ENCODE assay signal across 1 cellular context in the genomic region with DNA sequence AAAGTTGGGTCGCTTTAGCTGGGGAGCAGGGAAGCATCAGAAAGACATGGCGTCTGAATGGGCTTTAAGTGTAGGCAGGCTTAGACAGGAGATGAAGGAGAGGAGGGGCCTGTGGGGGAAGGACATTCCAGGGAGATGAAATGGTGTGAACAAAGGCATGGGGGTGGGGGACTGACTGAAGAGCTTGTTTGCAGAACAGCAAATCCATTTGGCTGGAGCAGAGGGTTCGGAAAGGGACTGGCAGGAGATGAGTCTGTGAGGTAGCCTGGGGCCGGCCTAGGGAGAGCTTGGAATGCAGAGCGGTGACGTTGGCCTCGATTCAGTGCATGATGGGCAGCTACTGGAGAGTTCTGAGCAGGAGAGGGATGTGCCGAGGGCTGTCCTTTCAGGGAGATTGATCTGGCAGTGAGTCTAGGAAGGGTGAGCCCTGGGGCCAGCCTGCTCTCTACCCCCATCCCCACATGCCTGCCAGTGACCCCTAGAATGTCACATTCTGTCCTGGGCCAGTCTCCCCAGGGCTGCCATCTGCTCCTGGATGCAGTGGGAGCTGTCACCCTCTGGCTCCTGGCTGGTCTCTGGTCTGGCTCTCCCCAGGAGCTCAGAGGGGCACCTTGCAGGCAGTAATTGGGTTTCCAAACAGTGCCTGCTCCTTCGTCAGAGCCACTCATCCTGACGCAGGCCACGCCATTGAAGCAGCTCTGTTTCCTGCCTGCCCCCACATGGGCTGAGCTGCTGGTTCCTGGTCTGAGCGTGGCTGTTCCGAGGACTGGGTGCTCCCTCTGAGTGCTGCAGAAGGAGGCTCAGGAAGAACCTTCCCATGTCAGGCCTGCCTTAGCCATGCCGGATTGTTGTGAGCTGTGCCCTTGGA.
TF ChIP-seq lines count a peak whose summit lies in the region.

No MANE protein-coding gene starts in this region.

TF ChIP-seq in GM23338, 12 proteins besides CTCF, POLR2A, EP300 and RAD21:
- TF ChIP-seq, protein P1, sequence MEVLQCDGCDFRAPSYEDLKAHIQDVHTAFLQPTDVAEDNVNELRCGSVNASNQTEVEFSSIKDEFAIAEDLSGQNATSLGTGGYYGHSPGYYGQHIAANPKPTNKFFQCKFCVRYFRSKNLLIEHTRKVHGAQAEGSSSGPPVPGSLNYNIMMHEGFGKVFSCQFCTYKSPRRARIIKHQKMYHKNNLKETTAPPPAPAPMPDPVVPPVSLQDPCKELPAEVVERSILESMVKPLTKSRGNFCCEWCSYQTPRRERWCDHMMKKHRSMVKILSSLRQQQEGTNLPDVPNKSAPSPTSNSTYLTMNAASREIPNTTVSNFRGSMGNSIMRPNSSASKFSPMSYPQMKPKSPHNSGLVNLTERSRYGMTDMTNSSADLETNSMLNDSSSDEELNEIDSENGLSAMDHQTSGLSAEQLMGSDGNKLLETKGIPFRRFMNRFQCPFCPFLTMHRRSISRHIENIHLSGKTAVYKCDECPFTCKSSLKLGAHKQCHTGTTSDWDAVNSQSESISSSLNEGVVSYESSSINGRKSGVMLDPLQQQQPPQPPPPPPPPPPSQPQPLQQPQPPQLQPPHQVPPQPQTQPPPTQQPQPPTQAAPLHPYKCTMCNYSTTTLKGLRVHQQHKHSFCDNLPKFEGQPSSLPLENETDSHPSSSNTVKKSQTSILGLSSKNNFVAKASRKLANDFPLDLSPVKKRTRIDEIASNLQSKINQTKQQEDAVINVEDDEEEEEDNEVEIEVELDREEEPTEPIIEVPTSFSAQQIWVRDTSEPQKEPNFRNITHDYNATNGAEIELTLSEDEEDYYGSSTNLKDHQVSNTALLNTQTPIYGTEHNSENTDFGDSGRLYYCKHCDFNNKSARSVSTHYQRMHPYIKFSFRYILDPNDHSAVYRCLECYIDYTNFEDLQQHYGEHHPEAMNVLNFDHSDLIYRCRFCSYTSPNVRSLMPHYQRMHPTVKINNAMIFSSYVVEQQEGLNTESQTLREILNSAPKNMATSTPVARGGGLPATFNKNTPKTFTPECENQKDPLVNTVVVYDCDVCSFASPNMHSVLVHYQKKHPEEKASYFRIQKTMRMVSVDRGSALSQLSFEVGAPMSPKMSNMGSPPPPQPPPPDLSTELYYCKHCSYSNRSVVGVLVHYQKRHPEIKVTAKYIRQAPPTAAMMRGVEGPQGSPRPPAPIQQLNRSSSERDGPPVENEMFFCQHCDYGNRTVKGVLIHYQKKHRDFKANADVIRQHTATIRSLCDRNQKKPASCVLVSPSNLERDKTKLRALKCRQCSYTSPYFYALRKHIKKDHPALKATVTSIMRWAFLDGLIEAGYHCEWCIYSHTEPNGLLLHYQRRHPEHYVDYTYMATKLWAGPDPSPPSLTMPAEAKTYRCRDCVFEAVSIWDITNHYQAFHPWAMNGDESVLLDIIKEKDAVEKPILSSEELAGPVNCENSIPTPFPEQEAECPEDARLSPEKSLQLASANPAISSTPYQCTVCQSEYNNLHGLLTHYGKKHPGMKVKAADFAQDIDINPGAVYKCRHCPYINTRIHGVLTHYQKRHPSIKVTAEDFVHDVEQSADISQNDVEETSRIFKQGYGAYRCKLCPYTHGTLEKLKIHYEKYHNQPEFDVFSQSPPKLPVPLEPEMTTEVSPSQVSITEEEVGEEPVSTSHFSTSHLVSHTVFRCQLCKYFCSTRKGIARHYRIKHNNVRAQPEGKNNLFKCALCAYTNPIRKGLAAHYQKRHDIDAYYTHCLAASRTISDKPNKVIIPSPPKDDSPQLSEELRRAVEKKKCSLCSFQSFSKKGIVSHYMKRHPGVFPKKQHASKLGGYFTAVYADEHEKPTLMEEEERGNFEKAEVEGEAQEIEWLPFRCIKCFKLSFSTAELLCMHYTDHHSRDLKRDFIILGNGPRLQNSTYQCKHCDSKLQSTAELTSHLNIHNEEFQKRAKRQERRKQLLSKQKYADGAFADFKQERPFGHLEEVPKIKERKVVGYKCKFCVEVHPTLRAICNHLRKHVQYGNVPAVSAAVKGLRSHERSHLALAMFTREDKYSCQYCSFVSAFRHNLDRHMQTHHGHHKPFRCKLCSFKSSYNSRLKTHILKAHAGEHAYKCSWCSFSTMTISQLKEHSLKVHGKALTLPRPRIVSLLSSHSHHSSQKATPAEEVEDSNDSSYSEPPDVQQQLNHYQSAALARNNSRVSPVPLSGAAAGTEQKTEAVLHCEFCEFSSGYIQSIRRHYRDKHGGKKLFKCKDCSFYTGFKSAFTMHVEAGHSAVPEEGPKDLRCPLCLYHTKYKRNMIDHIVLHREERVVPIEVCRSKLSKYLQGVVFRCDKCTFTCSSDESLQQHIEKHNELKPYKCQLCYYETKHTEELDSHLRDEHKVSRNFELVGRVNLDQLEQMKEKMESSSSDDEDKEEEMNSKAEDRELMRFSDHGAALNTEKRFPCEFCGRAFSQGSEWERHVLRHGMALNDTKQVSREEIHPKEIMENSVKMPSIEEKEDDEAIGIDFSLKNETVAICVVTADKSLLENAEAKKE (CRISPR knock-in tag; IDR thresholded peaks at IDR 0.05), result no peak
- no peak for TF ChIP-seq CREB1 (CRISPR knock-in tag; IDR thresholded peaks at IDR 0.05; ENCODE audit: low read depth)
- no peak for TF ChIP-seq ZNF114 (CRISPR knock-in tag; IDR thresholded peaks at IDR 0.05)
- TF ChIP-seq EZH2phosphoT487 (IDR thresholded peaks at IDR 0.05; ENCODE audit: unreplicated experiment), result no peak
- no peak for TF ChIP-seq EZH2 (IDR thresholded peaks at IDR 0.05; ENCODE audit: low read depth, unreplicated experiment)
- no peak for TF ChIP-seq STAT1 (IDR thresholded peaks at IDR 0.05; ENCODE audit: unreplicated experiment)
